Comparison of ENCODE assay signal across 12 cellular contexts in genomic region chr2:11467126-11467649, GRCh38. TPM values are rescaled to one million over a fixed set of nuclear protein-coding genes. Genes with fewer than 3 reads are reported as not detected.
DNase-seq lines count a peak whose midpoint lies in the region; ATAC-seq and TF ChIP-seq lines count a peak whose summit lies in the region.
"Had no signal": no experiment of that assay in that cellular context is flagged by ENCODE, and none has a peak within 500 bp of the region (broad histone marks: within the 10 kb centered on the region; RNA-seq: fewer than 3 reads in every experiment).

No MANE protein-coding gene starts in this region.

- H3K4me3 ChIP-seq in mammary epithelial cell (replicated peaks in 1 of 3; ENCODE audit: insufficient read depth in 1 of 3, low read depth in 2 of 3, low read length in 3 of 3) (no peak overlapping the region), RWPE2 (ENCODE audit: severe bottlenecking) (peak overlapping the region; percentile 63), endodermal cell (ENCODE audit: low read length) (peak overlapping the region; percentile 92)

- dilution Hi-C loops in mammary epithelial cell (cut with HindIII; ENCODE audit: low sequenced_read_pairs), result no loop called here

- TF ChIP-seq CTCF in MCF 10A (IDR thresholded peaks at IDR 0.05; ENCODE audit: unreplicated experiment) (no peak), mammary epithelial cell (conservative IDR thresholded peaks at IDR 0.05 in 1 of 2, IDR thresholded peaks at IDR 0.05 in 1 of 2; ENCODE audit: extremely low read depth in 1 of 2, insufficient read depth in 1 of 2, low read depth in 1 of 2, low read length in 2 of 2) (no peak), RWPE2 (IDR thresholded peaks at IDR 0.05; ENCODE audit: poor library complexity, severe bottlenecking) (no peak), endodermal cell (conservative IDR thresholded peaks at IDR 0.05) (no peak)

- H3K27ac ChIP-seq in mammary epithelial cell (ENCODE audit: insufficient read depth, low read depth, low read length) (no peak overlapping the region), RWPE2 (ENCODE audit: poor library complexity, severe bottlenecking) (no peak overlapping the region), endodermal cell (ENCODE audit: low read depth, low read length) (no peak overlapping the region)

- WGBS in mammary epithelial cell (ENCODE audit: low coverage, missing lambda C conversion rate), result 100% methylated on average over 5 of the region's 5 CpGs
- WGBS in endodermal cell (ENCODE audit: insufficient coverage in 1 of 2, insufficient read length in 1 of 2), 2 experiments, result 94 to 100% methylated on average over 3 to 5 of the region's 5 CpGs

- intact Hi-C loops in MCF 10A (cut with micrococcal nuclease) (loop anchor here (10.0 kb wide), 1 partner anchor 632 kb away; no protein-coding TSS in a partner anchor), mammary epithelial cell (cut with micrococcal nuclease) (no loop called here)

- H4K20me1 ChIP-seq in mammary epithelial cell (ENCODE audit: insufficient read depth, low read length), result no peaks in the 10 kb centered on the region

- no peaks in the 10 kb centered on the region for H3K27me3 Mint-ChIP-seq in MCF 10A (ENCODE audit: insufficient read depth, unreplicated experiment)
- no peaks in the 10 kb centered on the region for H3K27me3 Mint-ChIP-seq in endodermal cell (ENCODE audit: insufficient read depth)
- H3K27me3 Mint-ChIP-seq in stimulated activated naive CD8-positive, alpha-beta T cell treated with anti-CD3 and anti-CD28 coated beads, Interleukin-15, amount 100 ng/mL, for 72 hours, result no peaks in the 10 kb centered on the region

- no peak overlapping the region for H3K4me2 ChIP-seq in mammary epithelial cell (ENCODE audit: insufficient read depth, low read depth, low read length)

- H3K4me3 Mint-ChIP-seq in MCF 10A (ENCODE audit: unreplicated experiment) (peak overlapping the region; percentile 93), endodermal cell (peak overlapping the region; percentile 64)
- peak overlapping the region; percentile 91 to 99 for H3K4me3 Mint-ChIP-seq in stimulated activated naive CD8-positive, alpha-beta T cell treated with anti-CD3 and anti-CD28 coated beads, Interleukin-15, amount 100 ng/mL, for 72 hours

- POLR2A ChIA-PET in MCF 10A (lab: Yijun Ruan, JAX), result interaction anchor here (1.3 to 2.3 kb wide), 2 partner anchors 116 to 123 kb away, joined by 5 to 13 read pairs; partner anchors contain the start of gene ROCK2

- BruUV-seq in MCF 10A (replicated peaks; lab: Mats Ljungman, UMichigan), result TSS peak; percentile 42
- no TSS peak for BruUV-seq in mammary epithelial cell (replicated peaks; lab: Mats Ljungman, UMichigan)

- H3K4me1 Mint-ChIP-seq in MCF 10A (ENCODE audit: insufficient read depth, unreplicated experiment) (peaks cover 15% of the 10 kb centered on the region), endodermal cell (peaks cover 18% of the 10 kb centered on the region)
- peaks cover 48% of the 10 kb centered on the region for H3K4me1 Mint-ChIP-seq in stimulated activated naive CD8-positive, alpha-beta T cell treated with anti-CD3 and anti-CD28 coated beads, Interleukin-15, amount 100 ng/mL, for 72 hours

- no peak for DNase-seq in MCF 10A (ENCODE audit: unreplicated experiment)
- no peak for DNase-seq in mammary epithelial cell
- DNase-seq in RWPE2 (ENCODE audit: low spot score), result no peak
- DNase-seq in endodermal cell, result no peak
- peak in 1 of 2 donors; percentile 45 for DNase-seq in stimulated activated naive CD8-positive, alpha-beta T cell treated with anti-CD3 and anti-CD28 coated beads, Interleukin-15, amount 100 ng/mL, for 72 hours
- no peak for DNase-seq in CD1c-positive myeloid dendritic cell (ENCODE audit: extremely low spot score)
- DNase-seq in stimulated activated CD4-positive, alpha-beta T cell treated with anti-CD3 and anti-CD28 coated beads, Interleukin-1b, Interleukin-23, amount 100 ng/mL, for 48 hours, result no peak
- DNase-seq in EL, result no peak
- DNase-seq: cerebellar nuclear complex; GDM1; hypothalamus; stimulated activated CD4-positive, alpha-beta T cell treated with anti-CD3 and anti-CD28 coated beads, Interleukin-4, amount 100 ng/mL, for 1 hour had no signal

- H3K27ac Mint-ChIP-seq in MCF 10A (ENCODE audit: low read depth, unreplicated experiment), result peak overlapping the region; percentile 87
- H3K27ac Mint-ChIP-seq in endodermal cell, result no peak overlapping the region
- no peak overlapping the region for H3K27ac Mint-ChIP-seq in stimulated activated naive CD8-positive, alpha-beta T cell treated with anti-CD3 and anti-CD28 coated beads, Interleukin-15, amount 100 ng/mL, for 72 hours

- peaks cover 34% of the 10 kb centered on the region for H3K79me2 ChIP-seq in mammary epithelial cell (ENCODE audit: insufficient read depth, low read length)

- H2AFZ ChIP-seq in mammary epithelial cell (ENCODE audit: low read depth, low read length), result no peak overlapping the region

- H3K9ac ChIP-seq in mammary epithelial cell (ENCODE audit: insufficient read depth, low read length) (no peak overlapping the region), endodermal cell (ENCODE audit: extremely low read depth, low read length, poor library complexity, severe bottlenecking) (no peak overlapping the region)

- in situ Hi-C loops in mammary epithelial cell (cut with MboI; ENCODE audit: low sequenced_read_pairs in 2 of 2), result no loop called here

- peaks cover 18% of the 10 kb centered on the region for H3K36me3 Mint-ChIP-seq in MCF 10A (ENCODE audit: insufficient read depth, unreplicated experiment)
- H3K36me3 Mint-ChIP-seq in endodermal cell (ENCODE audit: low read depth), result peaks cover 13% of the 10 kb centered on the region

- CTCF ChIA-PET in MCF 10A (lab: Yijun Ruan, JAX), result interaction anchor here (1.1 to 1.4 kb wide), 5 partner anchors 9 to 116 kb away, joined by 3 to 6 read pairs (median 4); partner anchors contain the start of gene GREB1
- CTCF ChIA-PET in mammary epithelial cell (lab: Charles Lee; ENCODE audit: low non-redundant PET), result interaction anchor here (0.6 kb wide), 1 partner anchor 115 kb away, joined by 3 read pairs; no protein-coding TSS in a partner anchor

- H3K9me3 Mint-ChIP-seq in MCF 10A (ENCODE audit: unreplicated experiment), result no peaks in the 10 kb centered on the region
- H3K9me3 Mint-ChIP-seq in endodermal cell, result peaks cover 2% of the 10 kb centered on the region
- no peaks in the 10 kb centered on the region for H3K9me3 Mint-ChIP-seq in stimulated activated naive CD8-positive, alpha-beta T cell treated with anti-CD3 and anti-CD28 coated beads, Interleukin-15, amount 100 ng/mL, for 72 hours

- no peaks in the 10 kb centered on the region for H3K27me3 ChIP-seq in mammary epithelial cell (ENCODE audit: insufficient read depth, low read length)
- no peaks in the 10 kb centered on the region for H3K27me3 ChIP-seq in RWPE2 (ENCODE audit: insufficient read depth, poor library complexity, severe bottlenecking)
- H3K27me3 ChIP-seq in endodermal cell (ENCODE audit: control insufficient read depth, insufficient read depth, low read length, poor library complexity, severe bottlenecking), result no peaks in the 10 kb centered on the region

- H3K36me3 ChIP-seq in mammary epithelial cell (ENCODE audit: insufficient read depth, low read length) (peaks cover 5% of the 10 kb centered on the region), RWPE2 (ENCODE audit: low read depth) (peaks cover 25% of the 10 kb centered on the region), endodermal cell (ENCODE audit: control insufficient read depth, insufficient read depth, low read length) (peaks cover 20% of the 10 kb centered on the region)

- ATAC-seq in RWPE2 (ENCODE audit: low read depth), result no peak
- peak; percentile 82 for ATAC-seq in stimulated activated naive CD8-positive, alpha-beta T cell treated with anti-CD3 and anti-CD28 coated beads, Interleukin-15, amount 100 ng/mL, for 72 hours

- peaks cover 20% of the 10 kb centered on the region for H3K4me1 ChIP-seq in mammary epithelial cell (ENCODE audit: insufficient read depth, low read length)
- H3K4me1 ChIP-seq in RWPE2 (ENCODE audit: insufficient read depth, poor library complexity, severe bottlenecking), result peaks cover 7% of the 10 kb centered on the region
- H3K4me1 ChIP-seq in endodermal cell (ENCODE audit: control insufficient read depth, insufficient read depth, low read length), result peaks cover 5% of the 10 kb centered on the region

- no peaks in the 10 kb centered on the region for H3K9me3 ChIP-seq in mammary epithelial cell (replicated peaks; ENCODE audit: insufficient read depth, low read length)
- no peaks in the 10 kb centered on the region for H3K9me3 ChIP-seq in RWPE2 (ENCODE audit: severe bottlenecking)
- H3K9me3 ChIP-seq in endodermal cell (ENCODE audit: control insufficient read depth, low read length), result no peaks in the 10 kb centered on the region

RNA-seq across cellular contexts. Expression of gene E2F6, which starts 1.2 kb away (rescaled TPM):
- total RNA-seq in MCF 10A (2022) (16.1 and 16.6 TPM in 2 replicates), mammary epithelial cell (10 to 100 TPM in 1 of 2 donors, 1 to 10 TPM in 1; 9.3 to 13.5 TPM), endodermal cell (10 to 100 TPM; 24.9 to 30.3 TPM)
- polyA plus RNA-seq in mammary epithelial cell, result 8.6 TPM
- 9.6 TPM for polyA minus RNA-seq in mammary epithelial cell
- 32.9 TPM for polyA plus RNA-seq in endodermal cell (2013, experiment 1 of 2)
- polyA plus RNA-seq in endodermal cell (2013, experiment 2 of 2), result 32.6 TPM

Comparison
In these comparisons a context has a peak if more than half of its experiments do, and no peak if none do; other contexts are left out.
1. H3K4me3 ChIP-seq: peak in RWPE2 (single experiment) and endodermal cell (single experiment); none in mammary epithelial cell (0 of 3).
2. Peak in every context shown above with its lines, with median percentiles within 50 percentile points of each other: H3K4me3 Mint-ChIP-seq.